In genomic region chr9:136022731-136023400, GRCh38 we compare ENCODE assay signal across 22 cellular contexts.
DNase-seq lines count a peak whose midpoint lies in the region; FAIRE-seq and TF ChIP-seq lines count a peak whose summit lies in the region.
"Had no signal": no experiment of that assay in that cellular context is flagged by ENCODE, and none has a peak within 500 bp of the region (broad histone marks: within the 10 kb centered on the region; RNA-seq: fewer than 3 reads in every experiment).

No MANE protein-coding gene starts in this region.

- H3K4me2 ChIP-seq in BLaER1 (peak overlapping the region; percentile 67), neuronal stem cell (ENCODE audit: insufficient read depth, low read length, poor library complexity, severe bottlenecking) (no peak overlapping the region)
- H3K4me2 ChIP-seq: hepatocyte had no signal

- no peak overlapping the region for H2AFZ ChIP-seq in neuronal stem cell (ENCODE audit: low read length)
- H2AFZ ChIP-seq: hepatocyte had no signal

- no peak overlapping the region for H2BK12ac ChIP-seq in neuronal stem cell (ENCODE audit: low read length)

- H4K20me1 ChIP-seq in BLaER1: no peaks in the 10 kb centered on the region

- DNase-seq in H7 (peak; percentile 45), bronchial epithelial cell (ENCODE audit: low read depth) (no peak), neuronal stem cell (ENCODE audit: low spot score) (no peak), NCI-H2081 treated with DMSO at 0.1 percent for 48 hours (lab: John Stamatoyannopoulos, UW) (no peak), DMS153 (lab: John Stamatoyannopoulos, UW) (no peak)
- DNase-seq in stimulated activated naive CD4-positive, alpha-beta T cell (lab: John Stamatoyannopoulos, UW): no peak
- DNase-seq: activated CD4-positive, CD25-positive, alpha-beta regulatory T cell; CD4-positive, CD25-positive, alpha-beta regulatory T cell; cortex of kidney; EL; NCI-H1048; NCI-H1694; NCI-H2171 treated with DMSO at 0.1 percent for 48 hours; NCI-H510A treated with DMSO at 0.1 percent for 48 hours; small intestine had no signal

- H3K27ac ChIP-seq in BLaER1 (0 out of 2 replicates have a peak overlapping the region, but pooled peaks have one; percentile 13), neuronal stem cell (replicated peaks; ENCODE audit: low read length) (no peak overlapping the region)
- H3K27ac ChIP-seq: hepatocyte, Peyer's patch, SJSA1 had no signal

- H3K4ac ChIP-seq in neuronal stem cell (ENCODE audit: low read length): no peak overlapping the region

- H3K27me3 ChIP-seq in BLaER1: no peaks in the 10 kb centered on the region
- no peaks in the 10 kb centered on the region for H3K27me3 ChIP-seq in H7 (ENCODE audit: control insufficient read depth, insufficient read depth, low read length)
- no peaks in the 10 kb centered on the region for H3K27me3 ChIP-seq in bronchial epithelial cell (ENCODE audit: control insufficient read depth, insufficient read depth, low read length)
- no peaks in the 10 kb centered on the region for H3K27me3 ChIP-seq in neuronal stem cell (ENCODE audit: control insufficient read depth in 3 of 3, insufficient read depth in 3 of 3, low read depth in 1 of 3, low read length in 3 of 3)
- H3K27me3 ChIP-seq: hepatocyte, Peyer's patch, upper lobe of left lung had no signal

- H3K4me1 ChIP-seq in BLaER1 (peaks cover 29% of the 10 kb centered on the region), neuronal stem cell (ENCODE audit: control insufficient read depth in 2 of 2, insufficient read depth in 1 of 2, low read depth in 1 of 2, low read length in 2 of 2) (peaks cover 0 to 12% of the 10 kb centered on the region in 2 donors)
- H3K4me1 ChIP-seq: Peyer's patch, SJSA1 had no signal

- H2BK120ac ChIP-seq in neuronal stem cell (ENCODE audit: low read depth, low read length): no peak overlapping the region

- H4K8ac ChIP-seq in neuronal stem cell (ENCODE audit: low read depth, low read length): no peak overlapping the region

- no peak overlapping the region for H3K9ac ChIP-seq in BLaER1
- H3K9ac ChIP-seq in neuronal stem cell (ENCODE audit: low read depth, low read length, poor library complexity): no peak overlapping the region

- H3K36me3 ChIP-seq in BLaER1 (no peaks in the 10 kb centered on the region), H7 (replicated peaks; ENCODE audit: control insufficient read depth, insufficient read depth, low read length) (no peaks in the 10 kb centered on the region), bronchial epithelial cell (ENCODE audit: control insufficient read depth, insufficient read depth, low read length) (peaks cover 4% of the 10 kb centered on the region), neuronal stem cell (replicated peaks in 1 of 2; ENCODE audit: control insufficient read depth in 2 of 2, insufficient read depth in 2 of 2, low read length in 2 of 2) (no peaks in the 10 kb centered on the region)
- H3K36me3 ChIP-seq: SJSA1 had no signal

- H3K79me1 ChIP-seq in neuronal stem cell (ENCODE audit: low read depth, low read length): peaks cover 2% of the 10 kb centered on the region

- peak overlapping the region; percentile 32 for H3K18ac ChIP-seq in neuronal stem cell (ENCODE audit: low read length)

- no peak overlapping the region for H2BK5ac ChIP-seq in neuronal stem cell (ENCODE audit: low read length)

- WGBS in neuronal stem cell (ENCODE audit: extremely low coverage in 2 of 2, insufficient read length in 2 of 2, insufficient replicate concordance in 1 of 2), 2 donors: no CpG with 5 or more reads among the region's 21 CpGs

- H3K23ac ChIP-seq in neuronal stem cell (ENCODE audit: low read depth, low read length, poor library complexity): peak overlapping the region; percentile 14

- H2AK5ac ChIP-seq in neuronal stem cell (ENCODE audit: low read depth, low read length): peak overlapping the region; percentile 21

- no peak overlapping the region for H2BK15ac ChIP-seq in neuronal stem cell (ENCODE audit: low read length)

- no peak overlapping the region for H4K91ac ChIP-seq in neuronal stem cell (ENCODE audit: low read depth, low read length, poor library complexity)

- no peak overlapping the region for H3K4me3 ChIP-seq in BLaER1
- H3K4me3 ChIP-seq in H7 (ENCODE audit: insufficient read depth, low read depth, low read length): no peak overlapping the region
- no peak overlapping the region for H3K4me3 ChIP-seq in bronchial epithelial cell (ENCODE audit: low read depth, low read length)
- H3K4me3 ChIP-seq in neuronal stem cell (ENCODE audit: low read length in 2 of 2): no peak overlapping the region
- H3K4me3 ChIP-seq: hepatocyte, Peyer's patch, SJSA1, upper lobe of left lung had no signal

- peak; percentile 58 for FAIRE-seq in bronchial epithelial cell (lab: Jason Lieb, UNC)
- FAIRE-seq: frontal cortex, GM12891, small intestine had no signal

- no peak for TF ChIP-seq CTCF in bronchial epithelial cell (IDR thresholded peaks at IDR 0.05; ENCODE audit: insufficient read depth, low read length, severe bottlenecking)

- H3K9me3 ChIP-seq in BLaER1: 0 out of 2 replicates have a peak, but pooled peaks cover 6% of the 10 kb centered on the region
- H3K9me3 ChIP-seq in neuronal stem cell (replicated peaks in 1 of 2; ENCODE audit: control insufficient read depth in 2 of 2, insufficient read depth in 1 of 2, low read depth in 1 of 2, low read length in 2 of 2): peaks cover 5 to 12% of the 10 kb centered on the region in 2 donors
- H3K9me3 ChIP-seq: Peyer's patch, SJSA1, upper lobe of left lung had no signal

- H3K14ac ChIP-seq in neuronal stem cell (ENCODE audit: low read length): no peak overlapping the region
